ENCODE assay signal across 2 cellular contexts in genomic region chr10:60130130-60130579, GRCh38.
TF ChIP-seq lines count a peak whose summit lies in the region.

No MANE protein-coding gene starts in this region.

TF ChIP-seq in SK-N-SH, 30 proteins besides CTCF, POLR2A, EP300 and RAD21 (continued from another document):
- no peak for TF ChIP-seq NFIC (IDR thresholded peaks at IDR 0.05; ENCODE audit: borderline replicate concordance)
- no peak for TF ChIP-seq GATA2 (CRISPR knock-in tag; IDR thresholded peaks at IDR 0.05)
- TF ChIP-seq JUND (IDR thresholded peaks at IDR 0.05) = no peak
- TF ChIP-seq MEF2A (IDR thresholded peaks at IDR 0.05; ENCODE audit: borderline replicate concordance, low read depth) = no peak
- no peak for TF ChIP-seq RFX5 (IDR thresholded peaks at IDR 0.05; ENCODE audit: low read length)

TF ChIP-seq in SK-N-SH treated with all-trans-retinoic acid at 6 μM for 48 hours, 23 proteins besides CTCF, POLR2A, EP300 and RAD21 (continued from another document):
- TF ChIP-seq PATZ1 (CRISPR knock-in tag; IDR thresholded peaks at IDR 0.05; ENCODE audit: borderline replicate concordance) = no peak
- TF ChIP-seq ARNTL (CRISPR knock-in tag; IDR thresholded peaks at IDR 0.05; ENCODE audit: borderline replicate concordance, low read depth) = no peak
- no peak for TF ChIP-seq OSR1 (CRISPR knock-in tag; IDR thresholded peaks at IDR 0.05)
- no peak for TF ChIP-seq RARB (CRISPR knock-in tag; IDR thresholded peaks at IDR 0.05)
- no peak for TF ChIP-seq TSHZ2 (CRISPR knock-in tag; IDR thresholded peaks at IDR 0.05)
